Comparison of ENCODE assay signal across 26 cellular contexts in the genomic region with DNA sequence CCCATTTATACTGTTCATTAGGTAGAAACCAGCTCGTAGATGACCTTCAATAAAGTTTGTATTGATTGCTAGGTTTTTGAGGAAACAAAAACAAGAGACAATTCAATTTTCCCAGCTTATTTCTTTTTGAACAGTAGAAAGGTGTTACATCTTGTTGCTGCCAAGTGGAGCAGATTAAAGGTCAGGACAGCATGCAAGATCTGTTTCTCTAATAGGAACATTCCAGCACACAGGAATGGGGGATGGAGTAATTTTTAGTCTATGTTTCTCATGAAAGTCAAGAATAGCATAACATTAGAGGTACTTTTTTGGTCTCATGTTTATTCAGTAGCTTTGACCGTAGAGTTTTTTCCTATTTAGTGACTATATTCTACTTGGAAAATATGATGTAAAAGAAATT.
"Had no signal": no experiment of that assay in that cellular context is flagged by ENCODE, and none has a peak within 500 bp of the region (broad histone marks: within the 10 kb centered on the region; RNA-seq: fewer than 3 reads in every experiment).

No MANE protein-coding gene starts in this region.

- DNase-seq: activated CD4-positive, alpha-beta memory T cell treated with anti-CD3 and anti-CD28 coated beads, Interleukin-2, amount 10 ng/mL, durations not matched to agents 7 days and 5 days; activated CD4-positive, alpha-beta T cell treated with anti-CD3 and anti-CD28 coated beads for 36 hours; activated CD4-positive, alpha-beta T cell treated with anti-CD3 and anti-CD28 coated beads, Interleukin-2, amount 10 ng/mL, durations not matched to agents 24 days and 14 days; activated CD4-positive, CD25-positive, alpha-beta regulatory T cell; activated CD4-positive, CD25-positive, alpha-beta regulatory T cell treated with anti-CD3 and anti-CD28 coated beads, Interleukin-2, amount 50 U/mL, for 72 hours; activated CD8-positive, alpha-beta memory T cell treated with anti-CD3 and anti-CD28 coated beads, Interleukin-2, amount 50 U/mL, for 48 hours; activated gamma-delta T cell; activated naive CD4-positive, alpha-beta T cell; activated naive CD4-positive, alpha-beta T cell treated with anti-CD3 and anti-CD28 coated beads, Interleukin-2, amount 10 ng/mL, durations not matched to agents 7 days and 5 days; activated naive CD8-positive, alpha-beta T cell treated with anti-CD3 and anti-CD28 coated beads, Interleukin-2, amount 10 ng/mL, durations not matched to agents 7 days and 5 days; activated T-cell treated with anti-CD3 and anti-CD28 coated beads for 4 hours; activated T-cell treated with anti-CD3 and anti-CD28 coated beads, Interleukin-2, amount 50 U/mL, for 24 hours; activated T-cell treated with anti-CD3 and anti-CD28 coated beads, Interleukin-2, amount 50 U/mL, for 72 hours; colonic mucosa; effector CD8-positive, alpha-beta T cell; esophagus squamous epithelium; foreskin melanocyte; T-helper 2 cell had no signal

- H3K27ac ChIP-seq: ascending aorta, breast epithelium, cardiac muscle cell, colonic mucosa, epithelial cell of prostate, esophagus squamous epithelium, gastroesophageal sphincter had no signal

- H3K27me3 ChIP-seq: ascending aorta, breast epithelium, cardiac muscle cell, colonic mucosa, esophagus squamous epithelium, gastroesophageal sphincter had no signal

- ATAC-seq: activated CD4-positive, alpha-beta T cell treated with anti-CD3 and anti-CD28 coated beads for 36 hours; activated naive CD4-positive, alpha-beta T cell treated with anti-CD3 and anti-CD28 coated beads, Interleukin-2, amount 50 U/mL, for 72 hours; activated T-cell treated with anti-CD3 and anti-CD28 coated beads, Interleukin-2, amount 50 U/mL, for 72 hours; gastroesophageal sphincter had no signal

- H3K4me3 ChIP-seq: ascending aorta, breast epithelium, cardiac muscle cell, colonic mucosa, esophagus squamous epithelium, gastroesophageal sphincter had no signal

- H3K36me3 ChIP-seq: ascending aorta, breast epithelium, cardiac muscle cell, colonic mucosa, esophagus squamous epithelium, gastroesophageal sphincter had no signal

- FAIRE-seq: endometrium, endothelial cell of umbilical vein had no signal

- H3K9me3 ChIP-seq: ascending aorta, breast epithelium, colonic mucosa, esophagus squamous epithelium, gastroesophageal sphincter had no signal

- H3K4me1 ChIP-seq: ascending aorta, breast epithelium, colonic mucosa, esophagus squamous epithelium, gastroesophageal sphincter had no signal
